In genomic region chr4:36471903-36472302, GRCh38 we compare ENCODE assay signal across 27 cellular contexts.
"Had no signal": no experiment of that assay in that cellular context is flagged by ENCODE, and none has a peak within 500 bp of the region (broad histone marks: within the 10 kb centered on the region; RNA-seq: fewer than 3 reads in every experiment).

No MANE protein-coding gene starts in this region.

- H3K9me3 ChIP-seq: stomach, suprapubic skin, testis, thoracic aorta, thyroid gland, tibial artery, tibial nerve, transverse colon, upper lobe of left lung, upper lobe of right lung, uterus, vagina had no signal

- H3K4me1 ChIP-seq: stomach, suprapubic skin, testis, thyroid gland, tibial artery, tibial nerve, transverse colon, upper lobe of left lung, upper lobe of right lung, uterus, vagina had no signal

- H3K36me3 ChIP-seq: stomach, suprapubic skin, thoracic aorta, thyroid gland, tibial artery, tibial nerve, transverse colon, upper lobe of left lung, upper lobe of right lung, uterus, vagina had no signal

- H3K4me3 ChIP-seq: stomach, suprapubic skin, testis, thoracic aorta, thyroid gland, tibial artery, tibial nerve, transverse colon, upper lobe of left lung, upper lobe of right lung, uterus, vagina had no signal

- H3K27me3 ChIP-seq: stomach, suprapubic skin, testis, thyroid gland, tibial artery, tibial nerve, transverse colon, upper lobe of left lung, upper lobe of right lung, uterus, vagina had no signal

- ATAC-seq: stimulated activated effector memory CD8-positive, alpha-beta T cell treated with anti-CD3 and anti-CD28 coated beads, Interleukin-12 subunit alpha, Interleukin-12 subunit beta, amount 100 ng/mL, for 72 hours; stimulated activated memory B cell treated with anti-CD40 and anti-IgM and Interleukin-4, amounts not matched to agents 10 μg/mL and 1 μg/mL and 100 μg/mL, for 72 hours; stimulated activated naive B cell treated with anti-CD40 and anti-IgM and Interleukin-4, amounts not matched to agents 10 μg/mL and 1 μg/mL and 100 μg/mL, for 72 hours; stimulated activated naive CD8-positive, alpha-beta T cell treated with anti-CD3 and anti-CD28 coated beads, Interleukin-15, amount 100 ng/mL, for 72 hours; stimulated activated naive CD8-positive, alpha-beta T cell treated with anti-CD3 and anti-CD28 coated beads, Interleukin-15, Interleukin-2, amounts not matched to agents 100 U/mL and 50 U/mL, for 24 hours; upper lobe of right lung had no signal

- DNase-seq: stimulated activated CD4-positive, alpha-beta T cell treated with anti-CD3 and anti-CD28 coated beads, Interleukin-2, amount 100 ng/mL, for 48 hours; stimulated activated CD4-positive, alpha-beta T cell treated with anti-CD3 and anti-CD28 coated beads, Interleukin-4, amount 100 ng/mL, for 1 hour; stimulated activated CD4-positive, alpha-beta T cell treated with anti-CD3 and anti-CD28 coated beads, Interleukin-4, amount 100 ng/mL, for 24 hours; stimulated activated CD4-positive, alpha-beta T cell treated with anti-CD3 and anti-CD28 coated beads, Interleukin-4, amount 100 ng/mL, for 4 hours; stimulated activated CD8-positive, alpha-beta memory T cell treated with anti-CD3 and anti-CD28 coated beads, Interleukin-4, amount 100 ng/mL, for 48 hours; stimulated activated naive B cell treated with anti-CD40 and anti-IgM and Interleukin-4, amounts not matched to agents 10 μg/mL and 1 μg/mL and 100 μg/mL, for 72 hours; stimulated activated naive CD4-positive, alpha-beta T cell; stimulated activated naive CD4-positive, alpha-beta T cell treated with Interleukin-2 at 50 U/mL for 16 hours; stimulated activated naive CD8-positive, alpha-beta T cell treated with anti-CD3 and anti-CD28 coated beads, Interleukin-15, amount 100 ng/mL, for 72 hours; stimulated activated naive CD8-positive, alpha-beta T cell treated with anti-CD3 and anti-CD28 coated beads, Interleukin-15, Interleukin-2, amounts not matched to agents 100 U/mL and 50 U/mL, for 24 hours; stomach; substantia nigra; testis; thyroid gland; tibial artery; transverse colon; trophoblast cell; upper lobe of left lung; upper lobe of right lung; uterus had no signal

- FAIRE-seq: urothelium cell line had no signal

- H3K27ac ChIP-seq: stomach, suprapubic skin, testis, thoracic aorta, thyroid gland, tibial artery, tibial nerve, transverse colon, upper lobe of left lung, upper lobe of right lung, uterus, vagina had no signal
